In genomic region chr4:91113130-91113706, GRCh38 we compare ENCODE assay signal across 9 cellular contexts.
A peak's percentile ranks its signal among the peaks of the same experiment; 100 is the strongest.
DNase-seq lines count a peak whose midpoint lies in the region; ATAC-seq and TF ChIP-seq lines count a peak whose summit lies in the region.
"Had no signal": no experiment of that assay in that cellular context is flagged by ENCODE, and none has a peak within 500 bp of the region (broad histone marks: within the 10 kb centered on the region; RNA-seq: fewer than 3 reads in every experiment).

No MANE protein-coding gene starts in this region.

- ATAC-seq in GM21390 (IDR thresholded peaks at IDR 0.05; ENCODE audit: unreplicated experiment) = peak; percentile 49

- H2AFZ ChIP-seq in OCI-LY7 (ENCODE audit: low read length) = no peak overlapping the region

- H3K27ac Mint-ChIP-seq in activated CD4-positive, alpha-beta memory T cell treated with anti-CD3 and anti-CD28 coated beads for 36 hours = no peak overlapping the region

- no peak overlapping the region for H3K4me2 ChIP-seq in OCI-LY7 (ENCODE audit: low read length)

- POLR2A ChIA-PET in OCI-LY7 (lab: Charles Lee) = interaction anchor here (0.6 kb wide), 1 partner anchor 549 kb away, joined by 4 read pairs; no protein-coding TSS in a partner anchor
- POLR2A ChIA-PET in activated CD4-positive, alpha-beta memory T cell treated with anti-CD3 and anti-CD28 coated beads for 36 hours (lab: Charles Lee) = no interaction called here

- no peaks in the 10 kb centered on the region for H4K20me1 ChIP-seq in OCI-LY7 (ENCODE audit: insufficient read depth, low read length)

- no peaks in the 10 kb centered on the region for H3K9me3 ChIP-seq in OCI-LY7 (ENCODE audit: low read length)

- DNase-seq in OCI-LY7 (ENCODE audit: low spot score) = peak; percentile 10
- DNase-seq in hepatic stellate cell (ENCODE audit: low spot score) = peak; percentile 6
- DNase-seq in 8988T = no peak
- DNase-seq in UCSD-AML1 (lab: John Stamatoyannopoulos, UW; ENCODE audit: unreplicated experiment) = no peak
- no peak for DNase-seq in amniotic stem cell (lab: John Stamatoyannopoulos, UW)
- no peak for DNase-seq in activated CD4-positive, alpha-beta memory T cell treated with anti-CD3 and anti-CD28 coated beads for 36 hours

- TF ChIP-seq CTCF in C4-2B (conservative IDR thresholded peaks at IDR 0.05) (peak; percentile 81), OCI-LY7 (conservative IDR thresholded peaks at IDR 0.05; ENCODE audit: low read length) (peak; percentile 80)

- H3K36me3 ChIP-seq in OCI-LY7 (ENCODE audit: insufficient read depth, low read length) = no peaks in the 10 kb centered on the region

- H3K4me3 Mint-ChIP-seq in activated CD4-positive, alpha-beta memory T cell treated with anti-CD3 and anti-CD28 coated beads for 36 hours = no peak overlapping the region

- no peaks in the 10 kb centered on the region for H3K4me1 Mint-ChIP-seq in activated CD4-positive, alpha-beta memory T cell treated with anti-CD3 and anti-CD28 coated beads for 36 hours (ENCODE audit: low read depth)

- H3K27ac ChIP-seq in C4-2B (no peak overlapping the region), OCI-LY7 (ENCODE audit: low read depth, low read length, poor library complexity, severe bottlenecking) (no peak overlapping the region)
- H3K27ac ChIP-seq: epithelial cell of prostate had no signal

- H3K9me2 ChIP-seq in OCI-LY7 (ENCODE audit: insufficient read depth, low read length) = no peaks in the 10 kb centered on the region

- H3K4me1 ChIP-seq in OCI-LY7 (ENCODE audit: insufficient read depth, low read length, poor library complexity, severe bottlenecking) = no peaks in the 10 kb centered on the region

- no peaks in the 10 kb centered on the region for H3K27me3 Mint-ChIP-seq in activated CD4-positive, alpha-beta memory T cell treated with anti-CD3 and anti-CD28 coated beads for 36 hours

- H3K9me3 Mint-ChIP-seq in activated CD4-positive, alpha-beta memory T cell treated with anti-CD3 and anti-CD28 coated beads for 36 hours = peaks cover 7% of the 10 kb centered on the region

- no peaks in the 10 kb centered on the region for H3K36me3 Mint-ChIP-seq in activated CD4-positive, alpha-beta memory T cell treated with anti-CD3 and anti-CD28 coated beads for 36 hours

- no peaks in the 10 kb centered on the region for H3K79me2 ChIP-seq in OCI-LY7 (ENCODE audit: insufficient read depth, low read depth, low read length)

- CTCF ChIA-PET in OCI-LY7 (lab: Charles Lee; ENCODE audit: unreplicated experiment) = no interaction called here
- CTCF ChIA-PET in activated CD4-positive, alpha-beta memory T cell treated with anti-CD3 and anti-CD28 coated beads for 36 hours (lab: Charles Lee) = interaction anchor here (0.6 to 0.7 kb wide), 2 partner anchors 766 to 783 kb away, joined by 3 read pairs; no protein-coding TSS in a partner anchor

- BruUV-seq in OCI-LY7 (replicated peaks; lab: Mats Ljungman, UMichigan) = no TSS peak

- intact Hi-C loops in OCI-LY7 (cut with micrococcal nuclease; ENCODE audit: unreplicated experiment) = loop anchor here (5.0 kb wide), 1 partner anchor 1274 kb away; no protein-coding TSS in a partner anchor
- intact Hi-C loops in activated CD4-positive, alpha-beta memory T cell treated with anti-CD3 and anti-CD28 coated beads for 36 hours (cut with micrococcal nuclease) = no loop called here

- no peak overlapping the region for H3K4me3 ChIP-seq in OCI-LY7 (ENCODE audit: low read depth, low read length, poor library complexity, severe bottlenecking)

Comparison
In these comparisons a context has a peak if more than half of its experiments do, and no peak if none do; other contexts are left out.
1. DNase-seq: peak in OCI-LY7 (single experiment) and hepatic stellate cell (single experiment); none in 8988T (single experiment), UCSD-AML1 (single experiment), amniotic stem cell (single experiment) and activated CD4-positive, alpha-beta memory T cell treated with anti-CD3 and anti-CD28 coated beads for 36 hours (single experiment).